Comparison of ENCODE assay signal across 1 cellular context in the genomic region with DNA sequence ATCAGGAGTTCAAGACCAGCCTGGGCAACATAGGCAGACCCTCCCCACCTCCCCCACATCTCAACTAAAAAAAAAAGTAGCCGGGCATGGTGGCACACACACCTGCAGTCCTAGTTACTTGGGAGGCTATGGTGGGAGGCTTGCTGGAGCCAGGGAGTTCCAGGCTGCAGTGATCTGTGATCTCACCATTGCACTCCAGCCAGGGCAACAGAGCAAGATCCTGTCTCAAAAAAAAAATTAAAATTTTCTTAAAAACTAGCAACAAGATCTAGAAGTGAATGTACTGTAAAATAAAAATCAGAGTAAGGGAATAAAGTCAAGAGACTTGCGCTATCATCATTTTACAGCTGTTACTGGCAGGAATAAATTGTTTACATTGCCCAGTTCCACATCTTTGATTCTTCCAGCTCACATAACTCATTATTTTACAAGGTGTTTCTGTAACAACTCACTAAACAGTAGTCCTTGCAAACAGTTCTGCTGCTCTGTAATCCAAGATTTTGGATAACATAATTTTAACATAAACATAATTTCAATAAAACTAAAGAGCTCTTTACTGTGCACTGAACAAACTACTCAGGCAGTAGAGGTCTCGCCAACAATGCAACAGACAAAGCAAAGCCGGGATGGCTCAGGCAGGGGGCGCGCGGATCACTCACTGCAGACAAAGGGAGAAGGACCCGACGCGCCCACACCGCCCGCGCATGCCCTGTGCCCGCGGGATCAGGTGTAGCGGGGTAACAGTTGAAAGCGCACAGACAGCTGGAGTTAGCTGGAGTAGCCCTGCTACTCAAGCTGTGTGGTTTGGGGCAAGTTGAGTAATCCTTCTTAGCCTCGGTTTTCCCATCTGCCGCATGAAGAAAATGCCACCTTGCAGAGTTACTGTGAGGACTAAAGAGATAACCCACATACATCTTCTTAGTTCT.
TF ChIP-seq lines count a peak whose summit lies in the region.

No MANE protein-coding gene starts in this region.

TF ChIP-seq in HepG2, 621 proteins besides CTCF, POLR2A, EP300 and RAD21 (continued from another document):
- TF ChIP-seq THAP11 (CRISPR knock-in tag; IDR thresholded peaks at IDR 0.05), result 0 out of 2 replicates have a peak, but pooled peaks have one; percentile 25
- TF ChIP-seq TEAD3 (CRISPR knock-in tag; optimal IDR thresholded peaks at IDR 0.05; ENCODE audit: borderline replicate concordance), result peak; percentile 9
- TF ChIP-seq UBTF (CRISPR knock-in tag; IDR thresholded peaks at IDR 0.05), result no peak
- TF ChIP-seq XRCC5 (optimal IDR thresholded peaks at IDR 0.05; ENCODE audit: low read length), result peak; percentile 67
- TF ChIP-seq MED13 (CRISPR knock-in tag; IDR thresholded peaks at IDR 0.05), result no peak
- no peak for TF ChIP-seq SOX13 (IDR thresholded peaks at IDR 0.05)
- peak in 1 of 2 experiments; percentile 63; a peak in 2 of 4 replicates for TF ChIP-seq SOX13 (CRISPR knock-in tag; conservative IDR thresholded peaks at IDR 0.05 in 1 of 2, IDR thresholded peaks at IDR 0.05 in 1 of 2)
- peak; percentile 26 for TF ChIP-seq HNRNPLL (IDR thresholded peaks at IDR 0.05; ENCODE audit: low read depth, low read length, poor library complexity, severe bottlenecking)
- TF ChIP-seq MYPOP (CRISPR knock-in tag; IDR thresholded peaks at IDR 0.05), result 0 out of 2 replicates have a peak, but pooled peaks have one; percentile 21
- TF ChIP-seq PAX8 (CRISPR knock-in tag; IDR thresholded peaks at IDR 0.05; ENCODE audit: borderline replicate concordance), result no peak
- TF ChIP-seq, protein P1, sequence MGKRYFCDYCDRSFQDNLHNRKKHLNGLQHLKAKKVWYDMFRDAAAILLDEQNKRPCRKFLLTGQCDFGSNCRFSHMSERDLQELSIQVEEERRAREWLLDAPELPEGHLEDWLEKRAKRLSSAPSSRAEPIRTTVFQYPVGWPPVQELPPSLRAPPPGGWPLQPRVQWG (CRISPR knock-in tag; IDR thresholded peaks at IDR 0.05; ENCODE audit: borderline replicate concordance, low read depth), result no peak
- TF ChIP-seq ZNF605 (CRISPR knock-in tag; IDR thresholded peaks at IDR 0.05), result 0 out of 2 replicates have a peak, but pooled peaks have one; percentile 35
- no peak for TF ChIP-seq GABPB1 (CRISPR knock-in tag; IDR thresholded peaks at IDR 0.05)
- TF ChIP-seq SOX5 (CRISPR knock-in tag; IDR thresholded peaks at IDR 0.05; ENCODE audit: borderline replicate concordance), result peak; percentile 50; the same call in 1 of the 2 replicates
- peak; percentile 45 for TF ChIP-seq SMC3 (IDR thresholded peaks at IDR 0.05; ENCODE audit: low read length)
- no peak for TF ChIP-seq GMEB2 (CRISPR knock-in tag; IDR thresholded peaks at IDR 0.05; ENCODE audit: low read depth)
- TF ChIP-seq KDM2A (CRISPR knock-in tag; IDR thresholded peaks at IDR 0.05; ENCODE audit: borderline replicate concordance, low read depth), result peak; percentile 53; the same call in 1 of the 2 replicates
- no peak for TF ChIP-seq PHF5A (CRISPR knock-in tag; IDR thresholded peaks at IDR 0.05; ENCODE audit: low read depth, unreplicated experiment)
- peak; percentile 70 for TF ChIP-seq STAG1 (CRISPR knock-in tag; IDR thresholded peaks at IDR 0.05)
- TF ChIP-seq ARID5B (CRISPR knock-in tag; IDR thresholded peaks at IDR 0.05), result peak; percentile 32; the same call in 1 of the 2 replicates
- TF ChIP-seq, protein P2, sequence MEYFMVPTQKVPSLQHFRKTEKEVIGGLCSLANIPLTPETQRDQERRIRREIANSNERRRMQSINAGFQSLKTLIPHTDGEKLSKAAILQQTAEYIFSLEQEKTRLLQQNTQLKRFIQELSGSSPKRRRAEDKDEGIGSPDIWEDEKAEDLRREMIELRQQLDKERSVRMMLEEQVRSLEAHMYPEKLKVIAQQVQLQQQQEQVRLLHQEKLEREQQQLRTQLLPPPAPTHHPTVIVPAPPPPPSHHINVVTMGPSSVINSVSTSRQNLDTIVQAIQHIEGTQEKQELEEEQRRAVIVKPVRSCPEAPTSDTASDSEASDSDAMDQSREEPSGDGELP (IDR thresholded peaks at IDR 0.05; ENCODE audit: borderline replicate concordance, low read depth), result peak; percentile 45; the same call in 1 of the 2 replicates
- TF ChIP-seq SOX6 (IDR thresholded peaks at IDR 0.05), result no peak
- peak; percentile 63; the same call in 1 of the 2 replicates for TF ChIP-seq SOX6 (CRISPR knock-in tag; IDR thresholded peaks at IDR 0.05)
- TF ChIP-seq E2F5 (CRISPR knock-in tag; conservative IDR thresholded peaks at IDR 0.05), result no peak
- TF ChIP-seq ZNF44 (CRISPR knock-in tag; IDR thresholded peaks at IDR 0.05), result no peak
- TF ChIP-seq THAP9 (CRISPR knock-in tag; IDR thresholded peaks at IDR 0.05; ENCODE audit: borderline replicate concordance), result peak; percentile 35; the same call in 1 of the 2 replicates
- no peak for TF ChIP-seq KLF15 (CRISPR knock-in tag; IDR thresholded peaks at IDR 0.05; ENCODE audit: borderline replicate concordance)
- TF ChIP-seq ADNP (CRISPR knock-in tag; IDR thresholded peaks at IDR 0.05), result no peak
- TF ChIP-seq RXRB (CRISPR knock-in tag; IDR thresholded peaks at IDR 0.05; ENCODE audit: borderline replicate concordance), result 0 out of 2 replicates have a peak, but pooled peaks have one; percentile 7
- no peak for TF ChIP-seq ZNF530 (CRISPR knock-in tag; IDR thresholded peaks at IDR 0.05; ENCODE audit: low read depth)
